In genomic region chr17:40100669-40101366, GRCh38 we compare ENCODE assay signal across 8 cellular contexts. TPM values are rescaled to one million over a fixed set of nuclear protein-coding genes. Genes with fewer than 3 reads are reported as not detected.
A peak's percentile ranks its signal among the peaks of the same experiment; 100 is the strongest.
DNase-seq lines count a peak whose midpoint lies in the region; ATAC-seq and TF ChIP-seq lines count a peak whose summit lies in the region.

No MANE protein-coding gene starts in this region.

- peak overlapping the region; percentile 95 to 99 for H3K27ac ChIP-seq in breast epithelium

- H3K36me3 ChIP-seq in breast epithelium = no peaks in the 10 kb centered on the region

- H3K9me3 ChIP-seq in breast epithelium (no peaks in the 10 kb centered on the region), iPS-18c (ENCODE audit: control insufficient read depth, insufficient read depth, low read length) (no peaks in the 10 kb centered on the region)

- H3K4me1 ChIP-seq in breast epithelium = peaks cover 27 to 48% of the 10 kb centered on the region in 2 donors

- no peaks in the 10 kb centered on the region for H3K27me3 ChIP-seq in breast epithelium

- TF ChIP-seq POLR2A in breast epithelium (IDR thresholded peaks at IDR 0.05) = no peak

- H3K4me3 ChIP-seq in WI38 (ENCODE audit: low read depth, low read length) = peak overlapping the region; percentile 71
- peak overlapping the region; percentile 64 to 84 (median 80) for H3K4me3 ChIP-seq in breast epithelium
- peak overlapping the region; percentile 57 for H3K4me3 ChIP-seq in iPS-18c (ENCODE audit: insufficient read depth, low read depth, low read length)
- peak overlapping the region; percentile 88 for H3K4me3 ChIP-seq in skeletal muscle cell (ENCODE audit: low read depth, low read length)

- TF ChIP-seq CTCF in WI38 (IDR thresholded peaks at IDR 0.05; ENCODE audit: low read depth, low read length) (no peak), breast epithelium (IDR thresholded peaks at IDR 0.05) (peak in 1 of 3 donors; percentile 4)

- DNase-seq in COR-L47 (lab: John Stamatoyannopoulos, UW) = peak; percentile 92
- peak; percentile 94 for DNase-seq in NCI-H2227 treated with DMSO at 0.1 percent for 48 hours (lab: John Stamatoyannopoulos, UW)
- peak; percentile 99 for DNase-seq in breast epithelium (ENCODE audit: low spot score in 2 of 2)
- DNase-seq in skeletal muscle cell (ENCODE audit: low read depth) = peak; percentile 92

- peak; percentile 34 for ATAC-seq in HG02571 (IDR thresholded peaks at IDR 0.05; ENCODE audit: unreplicated experiment)
- no peak for ATAC-seq in GM19467 (IDR thresholded peaks at IDR 0.05; ENCODE audit: unreplicated experiment)

- intact Hi-C loops in breast epithelium (cut with DNase I; ENCODE audit: low total_unique reads) = no loop called here

RNA-seq across cellular contexts. Expression of gene NR1D1, which starts 0.4 kb away (rescaled TPM):
- total RNA-seq in breast epithelium = 10 to 100 TPM in 1 of 3 donors, 1 to 10 TPM in 2; 8.8 to 10.5 (median 9.2) TPM

RNA-seq across cellular contexts. Expression of gene MSL1, which starts 21.0 kb away (rescaled TPM):
- total RNA-seq in breast epithelium = 10 to 100 TPM; 49.3 to 79.3 (median 78.2) TPM

RNA-seq across cellular contexts. Expression of gene THRA, which starts 38.1 kb away (rescaled TPM):
- total RNA-seq in breast epithelium = 10 to 100 TPM; 41.6 to 61.0 (median 48.1) TPM

RNA-seq across cellular contexts. Expression of gene CASC3, which starts 39.5 kb away (rescaled TPM):
- 10 to 100 TPM; 57.4 to 67.0 (median 65.1) TPM for total RNA-seq in breast epithelium

RNA-seq across cellular contexts. Expression of gene MED24, which starts 46.6 kb away (rescaled TPM):
- total RNA-seq in breast epithelium = 10 to 100 TPM; 50.7 to 74.7 (median 59.7) TPM
